In the genomic region with DNA sequence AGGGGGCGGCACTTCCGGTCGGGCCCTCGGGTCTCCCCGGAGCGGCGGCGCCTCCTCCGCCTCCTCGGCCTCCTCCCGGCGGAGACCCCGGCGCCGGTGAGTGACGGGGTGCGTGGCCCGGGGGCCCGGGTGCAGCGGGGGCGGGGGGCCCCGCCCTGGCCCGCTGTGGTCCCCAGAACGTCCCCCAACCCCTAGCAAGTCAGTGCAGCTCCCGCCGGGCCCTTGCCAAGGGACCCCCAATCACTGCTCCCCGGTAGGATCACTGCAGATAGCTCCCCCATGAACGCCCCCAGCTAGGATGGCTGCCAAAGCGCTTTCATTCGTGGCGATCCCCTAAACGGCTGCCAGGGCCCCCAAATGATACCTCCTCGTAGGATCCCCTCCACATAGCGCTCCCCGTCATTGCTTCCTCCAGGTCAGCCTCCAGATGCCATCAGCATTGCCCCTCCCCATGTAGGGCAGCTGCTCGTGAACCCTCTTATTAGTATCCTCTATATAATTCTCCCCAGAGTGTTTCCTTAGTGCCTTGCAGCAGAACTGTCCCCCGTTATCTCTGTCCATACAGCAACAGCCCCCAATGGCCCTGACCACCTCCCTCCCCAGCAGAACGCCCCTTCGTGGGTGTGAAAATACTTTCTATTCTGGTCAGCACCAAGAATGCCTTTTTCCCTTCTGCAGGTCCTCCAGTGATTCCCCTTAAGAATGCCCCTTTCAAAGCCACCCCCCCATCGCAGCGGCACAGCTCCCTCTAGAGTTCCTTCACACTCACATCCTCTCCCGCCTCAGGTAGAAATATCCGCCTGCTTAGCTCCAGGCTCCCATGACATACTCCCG, we compare ENCODE assay signal across 8 cellular contexts. TPM values are rescaled to one million over a fixed set of nuclear protein-coding genes. Genes with fewer than 3 reads are reported as not detected.
DNase-seq lines count a peak whose midpoint lies in the region; ATAC-seq, FAIRE-seq and TF ChIP-seq lines count a peak whose summit lies in the region.

Gene ZNF865, plus strand, starts transcription at position 11 of the 834 bp plus-strand sequence. CDS start 7,972 bp downstream, outside the sequence.

- H3K27me3 Mint-ChIP-seq in activated B cell treated with CpG ODN at 0.5 μM for 24 hours = no peaks in the 10 kb centered on the region

- peak within 1 kb of the TSS; percentile 89 to 92 for H3K4me3 ChIP-seq in kidney (ENCODE audit: low read length in 2 of 2)

- H3K4me1 ChIP-seq in kidney (ENCODE audit: control insufficient read depth in 1 of 2, insufficient read depth in 1 of 2, low read depth in 1 of 2, low read length in 2 of 2) = peaks cover 3 to 18% of the 10 kb centered on the region in 2 donors

- no peaks in the 10 kb centered on the region for H3K9me3 Mint-ChIP-seq in activated B cell treated with CpG ODN at 0.5 μM for 24 hours

- H3K9ac ChIP-seq in kidney (ENCODE audit: low read length in 2 of 2) = peak within 1 kb of the TSS; percentile 83 to 90

- peak within 1 kb of the TSS; percentile 93 for H3K4me3 Mint-ChIP-seq in activated B cell treated with CpG ODN at 0.5 μM for 24 hours

- peaks cover 0 to 3% of the 10 kb centered on the region in 2 donors for H3K36me3 ChIP-seq in kidney (ENCODE audit: control insufficient read depth in 1 of 2, insufficient read depth in 2 of 2, low read length in 2 of 2)

- no peak for FAIRE-seq in kidney (lab: Jason Lieb, UNC)

- DNase-seq in GM10266 (ENCODE audit: extremely low spot score) (peak; percentile 86), NCI-H2196 treated with DMSO at 0.1 percent for 48 hours (lab: John Stamatoyannopoulos, UW; ENCODE audit: unreplicated experiment) (peak; percentile 78), activated B cell treated with CpG ODN at 0.5 μM for 24 hours (peak; percentile 55), cerebellar cortex (ENCODE audit: low spot score) (peak; percentile 95), kidney (peak; percentile 87)
- peak; percentile 52 to 66 (median 65) for DNase-seq in stimulated activated CD4-positive, alpha-beta T cell treated with anti-CD3 and anti-CD28 coated beads, Interleukin-12 subunit alpha, Interleukin-12 subunit beta, amount 100 ng/mL, for 48 hours (ENCODE audit: low read depth in 2 of 3, low spot score in 1 of 3)

- ATAC-seq in HG02973 (IDR thresholded peaks at IDR 0.05; ENCODE audit: unreplicated experiment) (peak; percentile 37), activated B cell treated with CpG ODN at 0.5 μM for 24 hours (ENCODE audit: low read depth) (peak; percentile 32), GM18517 (IDR thresholded peaks at IDR 0.05; ENCODE audit: unreplicated experiment) (no peak)

- intact Hi-C loops in activated B cell treated with CpG ODN at 0.5 μM for 24 hours (cut with micrococcal nuclease) = loop anchor here (1.0 to 10.0 kb wide), 7 partner anchors 18 to 543 kb away; partner anchors contain the start of genes PPP6R1, RDH13, RPL28 and UBE2S
- intact Hi-C loops in kidney (cut with DNase I) = no loop called here

- peaks cover 56% of the 10 kb centered on the region for H3K4me1 Mint-ChIP-seq in activated B cell treated with CpG ODN at 0.5 μM for 24 hours

- POLR2A ChIA-PET in activated B cell treated with CpG ODN at 0.5 μM for 24 hours (lab: Charles Lee) = interaction anchor here (0.5 to 3.9 kb wide), 22 partner anchors 10 to 562 kb away, joined by 3 to 27 read pairs (median 4); partner anchors contain the start of genes CCDC106, NAT14, U2AF2 and UBE2S

- peak within 1 kb of the TSS; percentile 92 to 98 for H3K27ac ChIP-seq in kidney (ENCODE audit: low read depth in 2 of 2, low read length in 2 of 2)

- peaks cover 44% of the 10 kb centered on the region for H3K36me3 Mint-ChIP-seq in activated B cell treated with CpG ODN at 0.5 μM for 24 hours (ENCODE audit: low read depth)

- CTCF ChIA-PET in activated B cell treated with CpG ODN at 0.5 μM for 24 hours (lab: Charles Lee) = interaction anchor here (1.0 to 3.6 kb wide), 15 partner anchors 19 to 465 kb away, joined by 3 to 38 read pairs (median 3); partner anchors contain the start of genes ZNF628 and ZNF784

- H3K9me3 ChIP-seq in kidney (ENCODE audit: control insufficient read depth in 1 of 2, low read length in 2 of 2) = no peaks in the 10 kb centered on the region

- TF ChIP-seq CTCF in GM10266 (IDR thresholded peaks at IDR 0.05; ENCODE audit: control insufficient read depth, insufficient read depth, low read depth, missing control alignments) (peak; percentile 90), activated B cell treated with CpG ODN at 0.5 μM for 24 hours (IDR thresholded peaks at IDR 0.05) (no peak), kidney (IDR thresholded peaks at IDR 0.05; ENCODE audit: borderline replicate concordance, extremely low read depth, insufficient read depth) (peak; percentile 68)

- peak within 1 kb of the TSS; percentile 94 for H3K27ac Mint-ChIP-seq in activated B cell treated with CpG ODN at 0.5 μM for 24 hours

RNA-seq across cellular contexts. Expression of gene ZNF865, which starts in this region (rescaled TPM):
- total RNA-seq in activated B cell treated with CpG ODN at 0.5 μM for 24 hours (17.2 and 18.9 TPM in 2 replicates), kidney (17.4 TPM)
- 5.8 TPM for polyA plus RNA-seq in kidney (ENCODE audit: insufficient read depth, low read depth, low replicate concordance)
